Comparison of ENCODE assay signal across 8 cellular contexts in genomic region chr1:180631766-180632325, GRCh38. TPM values are rescaled to one million over a fixed set of nuclear protein-coding genes. Genes with fewer than 3 reads are reported as not detected.
DNase-seq lines count a peak whose midpoint lies in the region; ATAC-seq and TF ChIP-seq lines count a peak whose summit lies in the region.

Gene XPR1 (plus strand): TSS chr1:180632022. CDS start chr1:180632202, 180 bp downstream.

- peak; percentile 96 for DNase-seq in AG09309 (ENCODE audit: low read depth)
- peak; percentile 92 for DNase-seq in NCI-H226
- peak; percentile 98 for DNase-seq in WTC11 (ENCODE audit: low spot score)
- DNase-seq in cardiac fibroblast (ENCODE audit: low read depth in 2 of 2), result peak; percentile 99 to 100
- DNase-seq in immature natural killer cell, result peak; percentile 94 to 96 (median 96)
- peak; percentile 99 for DNase-seq in spleen

- H3K4me1 Mint-ChIP-seq in WTC11 (peaks cover 18% of the 10 kb centered on the region), immature natural killer cell (peaks cover 2 to 6% of the 10 kb centered on the region in 2 donors)

- H3K36me3 Mint-ChIP-seq in WTC11 (no peaks in the 10 kb centered on the region), immature natural killer cell (peaks cover 0 to 4% (median 0%) of the 10 kb centered on the region in 3 donors)

- no peaks in the 10 kb centered on the region for H3K9me3 Mint-ChIP-seq in WTC11
- H3K9me3 Mint-ChIP-seq in immature natural killer cell, result no peaks in the 10 kb centered on the region

- peak; percentile 98 for ATAC-seq in GM18909 (IDR thresholded peaks at IDR 0.05; ENCODE audit: poor library complexity, unreplicated experiment)
- peak; percentile 96 for ATAC-seq in HG03175 (IDR thresholded peaks at IDR 0.05; ENCODE audit: unreplicated experiment)
- peak; percentile 98 for ATAC-seq in WTC11

- H3K9me3 ChIP-seq in spleen, result no peaks in the 10 kb centered on the region

- TF ChIP-seq CTCF in AG09309 (IDR thresholded peaks at IDR 0.05; ENCODE audit: control insufficient read depth, insufficient read depth, low read depth, low read length, missing control alignments) (peak; percentile 40), WTC11 (IDR thresholded peaks at IDR 0.05) (no peak), cardiac fibroblast (IDR thresholded peaks at IDR 0.05; ENCODE audit: low read depth, low read length) (peak; percentile 25), spleen (IDR thresholded peaks at IDR 0.05 in 8 of 11, conservative IDR thresholded peaks at IDR 0.05 in 3 of 11) (peak in 8 of 11 experiments; percentile 23 to 59 (median 45))

- H3K36me3 ChIP-seq in spleen, result no peaks in the 10 kb centered on the region

- peak within 1 kb of the TSS; percentile 97 for H3K4me3 ChIP-seq in AG09309 (ENCODE audit: control insufficient read depth, low read depth, low read length)
- peak within 1 kb of the TSS; percentile 97 to 98 for H3K4me3 ChIP-seq in cardiac fibroblast (replicated peaks in 1 of 2; ENCODE audit: low read depth in 2 of 2, low read length in 2 of 2)
- peak within 1 kb of the TSS; percentile 71 to 97 (median 92) for H3K4me3 ChIP-seq in spleen

- H3K27ac ChIP-seq in spleen, result peak within 1 kb of the TSS; percentile 69 to 97 (median 94)

- H3K27me3 ChIP-seq in spleen (replicated peaks in 1 of 7), result no peaks in the 10 kb centered on the region

- 0 to 1% (median 1%) methylated on average over 20 to 41 of the region's 41 CpGs for WGBS in spleen, 5 donors

- H3K4me3 Mint-ChIP-seq in WTC11 (no peak within 1 kb of the TSS), immature natural killer cell (no peak within 1 kb of the TSS)

- H3K27ac Mint-ChIP-seq in WTC11, result peak within 1 kb of the TSS; percentile 34; the same call in 1 of the 2 replicates
- peak within 1 kb of the TSS in 5 of 6 donors; percentile 36 to 94 (median 89) for H3K27ac Mint-ChIP-seq in immature natural killer cell

- peak in 2 of 3 donors; percentile 77 to 91 for TF ChIP-seq POLR2A in spleen (IDR thresholded peaks at IDR 0.05)

- H3K27me3 Mint-ChIP-seq in WTC11 (ENCODE audit: low read depth) (no peaks in the 10 kb centered on the region), immature natural killer cell (ENCODE audit: low read depth in 3 of 3) (peaks cover 0 to 5% (median 2%) of the 10 kb centered on the region in 3 donors)

- H3K4me1 ChIP-seq in spleen, result peaks cover 18 to 53% (median 38%) of the 10 kb centered on the region in 6 donors

- intact Hi-C loops in spleen (cut with DNase I; ENCODE audit: low total_unique reads), result loop anchor here (10.0 kb wide), 2 partner anchors 97 to 233 kb away; no protein-coding TSS in a partner anchor

- CTCF ChIA-PET in WTC11 (lab: Charles Lee), result interaction anchor here (0.6 to 1.9 kb wide), 5 partner anchors 9 to 225 kb away, joined by 3 to 9 read pairs (median 3); no protein-coding TSS in a partner anchor

- POLR2A ChIA-PET in WTC11 (lab: Charles Lee), result interaction anchor here (1.0 to 1.3 kb wide), 2 partner anchors 21 to 90 kb away, joined by 3 read pairs; no protein-coding TSS in a partner anchor

TF ChIP-seq in WTC11, 78 proteins besides CTCF, POLR2A, EP300 and RAD21 (continues in another document):
- TF ChIP-seq ZBTB43 (CRISPR knock-in tag; IDR thresholded peaks at IDR 0.05) (0 out of 2 replicates have a peak, but pooled peaks have one; percentile 28), ZNF138 (CRISPR knock-in tag; conservative IDR thresholded peaks at IDR 0.05) (no peak), ERG (CRISPR knock-in tag; IDR thresholded peaks at IDR 0.05) (no peak), ZNF263 (CRISPR knock-in tag; IDR thresholded peaks at IDR 0.05; ENCODE audit: low read depth) (peak; percentile 87), USF1 (CRISPR knock-in tag; IDR thresholded peaks at IDR 0.05) (no peak; the same call in 1 of the 2 replicates), E2F5 (CRISPR knock-in tag; IDR thresholded peaks at IDR 0.05) (no peak), PRDM15 (CRISPR knock-in tag; IDR thresholded peaks at IDR 0.05) (no peak), RELA (CRISPR knock-in tag; IDR thresholded peaks at IDR 0.05; ENCODE audit: borderline replicate concordance) (no peak), HMGA2 (CRISPR knock-in tag; IDR thresholded peaks at IDR 0.05) (no peak), CREM (CRISPR knock-in tag; IDR thresholded peaks at IDR 0.05) (0 out of 2 replicates have a peak, but pooled peaks have one; percentile 32), SMAD4 (CRISPR knock-in tag; IDR thresholded peaks at IDR 0.05) (no peak), ZBTB21 (CRISPR knock-in tag; IDR thresholded peaks at IDR 0.05; ENCODE audit: borderline replicate concordance) (no peak), ELF4 (CRISPR knock-in tag; IDR thresholded peaks at IDR 0.05; ENCODE audit: low read depth) (0 out of 2 replicates have a peak, but pooled peaks have one; percentile 44)

RNA-seq across cellular contexts. Expression of gene XPR1, which starts in this region (rescaled TPM):
- total RNA-seq in WTC11 (2021), result 34.6 to 38.8 TPM (median 37.8 TPM) in 3 replicates
- 1 to 10 TPM; 4.3 to 7.1 (median 6.8) TPM for polyA plus RNA-seq in immature natural killer cell
- total RNA-seq in spleen, result 10 to 100 TPM; 12.5 to 26.8 (median 22.5) TPM
- polyA plus RNA-seq in spleen, result 1 to 10 TPM; 2.3 to 3.4 (median 3.1) TPM

Comparison
In these comparisons a context has a peak if more than half of its experiments do, and no peak if none do; other contexts are left out.
1. Peak in every context shown above with its lines: DNase-seq, ATAC-seq, H3K4me3 ChIP-seq and H3K27ac ChIP-seq.